Comparison of ENCODE assay signal across 15 cellular contexts in the genomic region with DNA sequence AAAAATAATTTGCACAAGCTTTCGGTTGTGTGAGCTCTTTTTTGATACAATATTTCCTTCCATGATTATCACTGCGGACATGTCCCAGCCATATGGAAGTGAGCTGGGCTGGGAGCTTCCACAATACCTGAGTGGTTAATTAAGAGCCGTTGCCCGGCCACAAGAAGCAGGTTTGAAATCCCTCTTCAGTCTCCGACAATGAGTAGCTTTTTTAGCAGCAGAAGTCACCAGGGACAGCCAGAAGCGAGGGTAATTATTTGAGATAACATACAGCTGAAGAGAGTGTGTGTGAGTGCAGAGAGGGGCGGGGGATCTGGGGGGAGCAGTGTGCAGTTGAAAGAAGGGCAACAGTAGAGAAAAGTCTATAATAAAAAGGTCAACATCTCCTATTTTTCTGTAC.
DNase-seq lines count a peak whose midpoint lies in the region; ATAC-seq lines count a peak whose summit lies in the region.
"Had no signal": no experiment of that assay in that cellular context is flagged by ENCODE, and none has a peak within 500 bp of the region (broad histone marks: within the 10 kb centered on the region; RNA-seq: fewer than 3 reads in every experiment).

No MANE protein-coding gene starts in this region.

- no peak for ATAC-seq in stimulated activated memory B cell treated with anti-CD40 and anti-IgM and Interleukin-4, amounts not matched to agents 10 μg/mL and 1 μg/mL and 100 μg/mL, for 72 hours
- ATAC-seq: naive thymus-derived CD4-positive, alpha-beta T cell; stimulated activated effector memory CD8-positive, alpha-beta T cell treated with anti-CD3 and anti-CD28 coated beads, Interleukin-12 subunit alpha, Interleukin-12 subunit beta, amount 100 ng/mL, for 72 hours had no signal

- no peak overlapping the region for H4K8ac ChIP-seq in mesenchymal stem cell (ENCODE audit: low read length)

- H3K36me3 Mint-ChIP-seq in stimulated activated memory B cell treated with anti-CD40 and anti-IgM and Interleukin-4, amounts not matched to agents 10 μg/mL and 1 μg/mL and 100 μg/mL, for 72 hours = no peaks in the 10 kb centered on the region
- H3K36me3 Mint-ChIP-seq: activated naive CD4-positive, alpha-beta T cell treated with anti-CD3 and anti-CD28 coated beads, Interleukin-2, amount 10 ng/mL, durations not matched to agents 7 days and 5 days; naive thymus-derived CD4-positive, alpha-beta T cell; stimulated activated effector memory CD8-positive, alpha-beta T cell treated with anti-CD3 and anti-CD28 coated beads, Interleukin-12 subunit alpha, Interleukin-12 subunit beta, amount 100 ng/mL, for 72 hours had no signal

- no peaks in the 10 kb centered on the region for H3K36me3 ChIP-seq in mesenchymal stem cell (ENCODE audit: control insufficient read depth in 1 of 2, insufficient read depth in 2 of 2, low read depth in 1 of 2, low read length in 2 of 2)
- H3K36me3 ChIP-seq: BLaER1, SJCRH30 had no signal

- H4K91ac ChIP-seq in mesenchymal stem cell (ENCODE audit: low read length) = no peak overlapping the region

- H3K27ac ChIP-seq in mesenchymal stem cell (ENCODE audit: low read length, poor library complexity, severe bottlenecking) = no peak overlapping the region
- H3K27ac ChIP-seq: BLaER1, SJCRH30 had no signal

- no peaks in the 10 kb centered on the region for H3K79me1 ChIP-seq in mesenchymal stem cell (replicated peaks; ENCODE audit: low read length, poor library complexity, severe bottlenecking)

- no peaks in the 10 kb centered on the region for H3K4me1 Mint-ChIP-seq in stimulated activated memory B cell treated with anti-CD40 and anti-IgM and Interleukin-4, amounts not matched to agents 10 μg/mL and 1 μg/mL and 100 μg/mL, for 72 hours
- H3K4me1 Mint-ChIP-seq: activated naive CD4-positive, alpha-beta T cell treated with anti-CD3 and anti-CD28 coated beads, Interleukin-2, amount 10 ng/mL, durations not matched to agents 7 days and 5 days; naive thymus-derived CD4-positive, alpha-beta T cell; stimulated activated effector memory CD8-positive, alpha-beta T cell treated with anti-CD3 and anti-CD28 coated beads, Interleukin-12 subunit alpha, Interleukin-12 subunit beta, amount 100 ng/mL, for 72 hours had no signal

- 38% methylated on average over 7 of the region's 7 CpGs for WGBS in mesenchymal stem cell

- peaks cover 2% of the 10 kb centered on the region for H3K4me1 ChIP-seq in mesenchymal stem cell (ENCODE audit: control insufficient read depth, insufficient read depth, low read depth, low read length)
- H3K4me1 ChIP-seq: SJCRH30 had no signal

- no peak overlapping the region for H3K9ac ChIP-seq in mesenchymal stem cell (ENCODE audit: low read length)
- H3K9ac ChIP-seq: BLaER1 had no signal

- DNase-seq in DMS153 treated with DMSO at 0.1 percent for 48 hours (lab: John Stamatoyannopoulos, UW; ENCODE audit: unreplicated experiment) (peak; percentile 85), NCI-H1436 (lab: John Stamatoyannopoulos, UW) (peak; percentile 92), NCI-H524 treated with DMSO at 0.1 percent for 48 hours (lab: John Stamatoyannopoulos, UW) (peak; percentile 88), mesenchymal stem cell (no peak), AG20443 (ENCODE audit: low spot score) (no peak), amygdala (lab: John Stamatoyannopoulos, UW) (no peak), A172 (ENCODE audit: low spot score) (no peak)
- DNase-seq: activated naive CD4-positive, alpha-beta T cell treated with anti-CD3 and anti-CD28 coated beads, Interleukin-2, amount 10 ng/mL, durations not matched to agents 7 days and 5 days; kidney glomerular epithelial cell; naive thymus-derived CD4-positive, alpha-beta T cell; SJCRH30; stimulated activated CD4-positive, alpha-beta T cell treated with anti-CD3 and anti-CD28 coated beads, Interleukin-4, amount 100 ng/mL, for 4 hours had no signal

- H3K4me3 ChIP-seq in mesenchymal stem cell (ENCODE audit: insufficient read depth in 1 of 2, low read depth in 1 of 2, low read length in 2 of 2) = no peak overlapping the region
- H3K4me3 ChIP-seq: BLaER1, SJCRH30 had no signal

- H3K14ac ChIP-seq in mesenchymal stem cell (ENCODE audit: low read length in 2 of 2) = no peak overlapping the region

- H2BK12ac ChIP-seq in mesenchymal stem cell (ENCODE audit: low read length in 2 of 2) = no peak overlapping the region

- no peak overlapping the region for H2BK15ac ChIP-seq in mesenchymal stem cell (ENCODE audit: low read depth, poor library complexity, severe bottlenecking)

- no peak overlapping the region for H3K27ac Mint-ChIP-seq in stimulated activated memory B cell treated with anti-CD40 and anti-IgM and Interleukin-4, amounts not matched to agents 10 μg/mL and 1 μg/mL and 100 μg/mL, for 72 hours
- H3K27ac Mint-ChIP-seq: activated naive CD4-positive, alpha-beta T cell treated with anti-CD3 and anti-CD28 coated beads, Interleukin-2, amount 10 ng/mL, durations not matched to agents 7 days and 5 days; naive thymus-derived CD4-positive, alpha-beta T cell; stimulated activated effector memory CD8-positive, alpha-beta T cell treated with anti-CD3 and anti-CD28 coated beads, Interleukin-12 subunit alpha, Interleukin-12 subunit beta, amount 100 ng/mL, for 72 hours had no signal

- no peak overlapping the region for H3K4ac ChIP-seq in mesenchymal stem cell (ENCODE audit: low read depth in 1 of 2, low read length in 2 of 2)

- no peaks in the 10 kb centered on the region for H3K9me3 ChIP-seq in mesenchymal stem cell (ENCODE audit: control insufficient read depth, low read length)
- H3K9me3 ChIP-seq: BLaER1, SJCRH30 had no signal

- H3K18ac ChIP-seq in mesenchymal stem cell (ENCODE audit: low read depth in 1 of 2, low read length in 2 of 2) = no peak overlapping the region

- H2BK5ac ChIP-seq in mesenchymal stem cell (ENCODE audit: low read depth, low read length, poor library complexity, severe bottlenecking) = no peak overlapping the region

- no peak overlapping the region for H2AK5ac ChIP-seq in mesenchymal stem cell (ENCODE audit: low read length, severe bottlenecking)

- H2AFZ ChIP-seq in mesenchymal stem cell (ENCODE audit: low read depth, low read length) = no peak overlapping the region

- no peak overlapping the region for H3K23ac ChIP-seq in mesenchymal stem cell (ENCODE audit: low read length in 2 of 2)

- no peak overlapping the region for H2BK120ac ChIP-seq in mesenchymal stem cell (ENCODE audit: low read depth, low read length)

- peaks cover under 1% of the 10 kb centered on the region for H3K9me3 Mint-ChIP-seq in stimulated activated memory B cell treated with anti-CD40 and anti-IgM and Interleukin-4, amounts not matched to agents 10 μg/mL and 1 μg/mL and 100 μg/mL, for 72 hours
- H3K9me3 Mint-ChIP-seq: activated naive CD4-positive, alpha-beta T cell treated with anti-CD3 and anti-CD28 coated beads, Interleukin-2, amount 10 ng/mL, durations not matched to agents 7 days and 5 days; stimulated activated effector memory CD8-positive, alpha-beta T cell treated with anti-CD3 and anti-CD28 coated beads, Interleukin-12 subunit alpha, Interleukin-12 subunit beta, amount 100 ng/mL, for 72 hours had no signal

- peak overlapping the region; percentile 57 for H3K4me2 ChIP-seq in mesenchymal stem cell (ENCODE audit: low read length, poor library complexity, severe bottlenecking)

- peaks cover 0 to 36% of the 10 kb centered on the region in 2 experiments for H3K27me3 ChIP-seq in mesenchymal stem cell (ENCODE audit: control insufficient read depth in 1 of 2, insufficient read depth in 1 of 2, low read length in 2 of 2)
- H3K27me3 ChIP-seq: BLaER1 had no signal

- H3K27me3 Mint-ChIP-seq in stimulated activated memory B cell treated with anti-CD40 and anti-IgM and Interleukin-4, amounts not matched to agents 10 μg/mL and 1 μg/mL and 100 μg/mL, for 72 hours = peaks cover 9% of the 10 kb centered on the region
- H3K27me3 Mint-ChIP-seq: activated naive CD4-positive, alpha-beta T cell treated with anti-CD3 and anti-CD28 coated beads, Interleukin-2, amount 10 ng/mL, durations not matched to agents 7 days and 5 days had no signal

- H3K4me3 Mint-ChIP-seq in stimulated activated memory B cell treated with anti-CD40 and anti-IgM and Interleukin-4, amounts not matched to agents 10 μg/mL and 1 μg/mL and 100 μg/mL, for 72 hours = no peak overlapping the region
- H3K4me3 Mint-ChIP-seq: activated naive CD4-positive, alpha-beta T cell treated with anti-CD3 and anti-CD28 coated beads, Interleukin-2, amount 10 ng/mL, durations not matched to agents 7 days and 5 days; naive thymus-derived CD4-positive, alpha-beta T cell; stimulated activated effector memory CD8-positive, alpha-beta T cell treated with anti-CD3 and anti-CD28 coated beads, Interleukin-12 subunit alpha, Interleukin-12 subunit beta, amount 100 ng/mL, for 72 hours had no signal

Comparison
In these comparisons a context has a peak if more than half of its experiments do, and no peak if none do; other contexts are left out.
1. DNase-seq: peak in DMS153 treated with DMSO at 0.1 percent for 48 hours (single experiment), NCI-H1436 (single experiment) and NCI-H524 treated with DMSO at 0.1 percent for 48 hours (single experiment); none in mesenchymal stem cell (single experiment), AG20443 (single experiment), amygdala (0 of 56) and A172 (single experiment).